14 cellular contexts compared by ENCODE assay signal in genomic region chr18:45341454-45341853, GRCh38.
"Had no signal": no experiment of that assay in that cellular context is flagged by ENCODE, and none has a peak within 500 bp of the region (broad histone marks: within the 10 kb centered on the region; RNA-seq: fewer than 3 reads in every experiment).

No MANE protein-coding gene starts in this region.

- H3K27ac ChIP-seq: heart left ventricle, prostate gland, WERI-Rb-1 had no signal

- H3K36me3 ChIP-seq: heart left ventricle, prostate gland, WERI-Rb-1 had no signal

- H3K4me1 Mint-ChIP-seq: activated CD4-positive, alpha-beta T cell treated with anti-CD3 and anti-CD28 coated beads for 36 hours; central memory CD8-positive, alpha-beta T cell; naive thymus-derived CD4-positive, alpha-beta T cell had no signal

- DNase-seq: activated CD4-positive, alpha-beta T cell treated with anti-CD3 and anti-CD28 coated beads for 36 hours; activated CD8-positive, alpha-beta memory T cell treated with anti-CD3 and anti-CD28 coated beads, Interleukin-2, amount 50 U/mL, for 48 hours; activated CD8-positive, alpha-beta T cell treated with anti-CD3 and anti-CD28 coated beads for 36 hours; activated naive CD4-positive, alpha-beta T cell treated with anti-CD3 and anti-CD28 coated beads for 36 hours; dermis blood vessel endothelial cell; heart left ventricle; naive thymus-derived CD4-positive, alpha-beta T cell; stimulated activated CD4-positive, alpha-beta T cell treated with anti-CD3 and anti-CD28 coated beads, Interleukin-2, amount 100 ng/mL, for 48 hours; T-helper 1 cell; WERI-Rb-1 had no signal

- H3K36me3 Mint-ChIP-seq: naive thymus-derived CD4-positive, alpha-beta T cell had no signal

- H3K9me3 Mint-ChIP-seq: activated CD8-positive, alpha-beta T cell treated with anti-CD3 and anti-CD28 coated beads for 36 hours; activated naive CD4-positive, alpha-beta T cell treated with anti-CD3 and anti-CD28 coated beads for 36 hours; central memory CD8-positive, alpha-beta T cell; stimulated activated naive CD8-positive, alpha-beta T cell treated with anti-CD3 and anti-CD28 coated beads, Interleukin-15, Interleukin-2, amounts not matched to agents 100 ng/mL and 50 ng/mL, for 24 hours had no signal

- H3K4me1 ChIP-seq: heart left ventricle, prostate gland had no signal

- H3K9me3 ChIP-seq: heart left ventricle, prostate gland had no signal

- ATAC-seq: activated CD4-positive, alpha-beta T cell treated with anti-CD3 and anti-CD28 coated beads for 36 hours; activated CD8-positive, alpha-beta T cell treated with anti-CD3 and anti-CD28 coated beads for 36 hours; esophagus mucosa; heart left ventricle; naive thymus-derived CD4-positive, alpha-beta T cell had no signal

- H3K27ac Mint-ChIP-seq: activated CD4-positive, alpha-beta T cell treated with anti-CD3 and anti-CD28 coated beads for 36 hours; activated CD8-positive, alpha-beta T cell treated with anti-CD3 and anti-CD28 coated beads for 36 hours; activated naive CD4-positive, alpha-beta T cell treated with anti-CD3 and anti-CD28 coated beads for 36 hours; naive thymus-derived CD4-positive, alpha-beta T cell; stimulated activated naive CD8-positive, alpha-beta T cell treated with anti-CD3 and anti-CD28 coated beads, Interleukin-15, Interleukin-2, amounts not matched to agents 100 ng/mL and 50 ng/mL, for 24 hours had no signal

- H3K4me3 ChIP-seq: heart left ventricle, prostate gland had no signal

- H3K4me3 Mint-ChIP-seq: activated CD4-positive, alpha-beta T cell treated with anti-CD3 and anti-CD28 coated beads for 36 hours; activated CD8-positive, alpha-beta T cell treated with anti-CD3 and anti-CD28 coated beads for 36 hours; activated naive CD4-positive, alpha-beta T cell treated with anti-CD3 and anti-CD28 coated beads for 36 hours; central memory CD8-positive, alpha-beta T cell; naive thymus-derived CD4-positive, alpha-beta T cell; stimulated activated naive CD8-positive, alpha-beta T cell treated with anti-CD3 and anti-CD28 coated beads, Interleukin-15, Interleukin-2, amounts not matched to agents 100 ng/mL and 50 ng/mL, for 24 hours had no signal
